17 cellular contexts compared by ENCODE assay signal in the genomic region with DNA sequence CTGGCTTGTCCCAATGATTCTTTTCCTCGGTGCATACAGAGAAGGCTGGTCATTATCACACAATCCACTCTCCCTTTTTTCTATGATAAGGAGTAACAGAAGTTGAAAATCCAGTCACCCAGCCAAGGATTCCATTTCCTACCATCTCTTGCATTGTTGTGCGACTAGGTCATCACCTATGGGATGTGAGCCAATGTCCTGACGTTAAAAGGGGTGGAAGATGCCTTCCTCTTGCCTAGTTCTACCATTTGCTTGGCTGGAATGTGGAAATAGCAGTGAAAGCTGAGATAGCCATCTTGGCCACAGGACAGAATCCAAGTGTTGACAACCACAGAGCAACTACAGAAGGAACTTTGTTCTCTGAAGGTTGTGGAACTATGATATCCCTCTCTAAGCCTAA.
DNase-seq lines count a peak whose midpoint lies in the region; ATAC-seq, FAIRE-seq and TF ChIP-seq lines count a peak whose summit lies in the region.
"Had no signal": no experiment of that assay in that cellular context is flagged by ENCODE, and none has a peak within 500 bp of the region (broad histone marks: within the 10 kb centered on the region; RNA-seq: fewer than 3 reads in every experiment).

No MANE protein-coding gene starts in this region.

- no peak overlapping the region for H3K4me3 Mint-ChIP-seq in T-cell
- H3K4me3 Mint-ChIP-seq: activated naive CD4-positive, alpha-beta T cell treated with anti-CD3 and anti-CD28 coated beads for 36 hours had no signal

- no peaks in the 10 kb centered on the region for H3K36me3 ChIP-seq in adipocyte (ENCODE audit: control insufficient read depth, insufficient read depth, low read length, severe bottlenecking)

- DNase-seq in AG04449 (ENCODE audit: low read depth, low spot score) (peak; percentile 89), HPDE6-E6E7 (ENCODE audit: extremely low spot score) (peak; percentile 38), adipocyte (ENCODE audit: low read depth) (peak; percentile 31), fibroblast of villous mesenchyme (ENCODE audit: low read depth) (peak; percentile 55), T-cell (no peak), GM19239 (ENCODE audit: insufficient read length, low spot score) (no peak), D721Med (ENCODE audit: insufficient read length, low spot score) (no peak)
- DNase-seq: activated naive CD4-positive, alpha-beta T cell treated with anti-CD3 and anti-CD28 coated beads for 36 hours; DMS79 treated with DMSO at 0.1 percent for 48 hours; mucosa of descending colon; NCI-H146; NCI-H524 treated with DMSO at 0.1 percent for 48 hours; stimulated activated CD4-positive, alpha-beta T cell treated with anti-CD3 and anti-CD28 coated beads, Interleukin-2, amount 100 ng/mL, for 24 hours had no signal

- peaks cover 3% of the 10 kb centered on the region for H3K27me3 ChIP-seq in adipocyte (replicated peaks; ENCODE audit: control insufficient read depth, insufficient read depth, low read length)

- no peak overlapping the region for H3K27ac Mint-ChIP-seq in T-cell
- H3K27ac Mint-ChIP-seq: activated naive CD4-positive, alpha-beta T cell treated with anti-CD3 and anti-CD28 coated beads for 36 hours; progenitor cell of endocrine pancreas had no signal

- FAIRE-seq in GM19239 (lab: Jason Lieb, UNC), result no peak
- no peak for FAIRE-seq in D721Med (lab: Jason Lieb, UNC)
- FAIRE-seq: H1 had no signal

- H3K4me3 ChIP-seq in AG04449 (ENCODE audit: low read depth, low read length) (no peak overlapping the region), adipocyte (ENCODE audit: low read length) (no peak overlapping the region), fibroblast of villous mesenchyme (ENCODE audit: low read depth, low read length) (no peak overlapping the region)
- H3K4me3 ChIP-seq: mucosa of descending colon had no signal

- no peaks in the 10 kb centered on the region for H3K36me3 Mint-ChIP-seq in T-cell

- H3K4me1 ChIP-seq in adipocyte (ENCODE audit: control insufficient read depth, insufficient read depth, low read length), result no peaks in the 10 kb centered on the region

- TF ChIP-seq CTCF in AG04449 (IDR thresholded peaks at IDR 0.05; ENCODE audit: insufficient read depth, low read length, missing control alignments), result no peak
- TF ChIP-seq CTCF in fibroblast of villous mesenchyme (IDR thresholded peaks at IDR 0.05; ENCODE audit: insufficient read depth, low read depth, low read length), result no peak
- no peak for TF ChIP-seq CTCF in D721Med (IDR thresholded peaks at IDR 0.05; ENCODE audit: insufficient read depth, missing control alignments)

- POLR2A ChIA-PET in AG04449 (lab: Yijun Ruan, JAX), result no interaction called here
- POLR2A ChIA-PET in T-cell (lab: Charles Lee), result no interaction called here

- H3K27me3 Mint-ChIP-seq in T-cell, result peaks cover 0 to 1% of the 10 kb centered on the region in 2 donors

- H3K4me1 Mint-ChIP-seq in T-cell, result no peaks in the 10 kb centered on the region

- no peaks in the 10 kb centered on the region for H3K9me3 ChIP-seq in adipocyte (ENCODE audit: control insufficient read depth, low read length)
- H3K9me3 ChIP-seq: mucosa of descending colon had no signal

- CTCF ChIA-PET in AG04449 (lab: Yijun Ruan, JAX) (interaction anchor here (1.4 kb wide), 1 partner anchor 346 kb away, joined by 3 read pairs; no protein-coding TSS in a partner anchor), T-cell (lab: Charles Lee) (no interaction called here)

- no peaks in the 10 kb centered on the region for H3K9me3 Mint-ChIP-seq in T-cell
- H3K9me3 Mint-ChIP-seq: activated naive CD4-positive, alpha-beta T cell treated with anti-CD3 and anti-CD28 coated beads for 36 hours had no signal

- no peak overlapping the region for H3K9ac ChIP-seq in adipocyte (ENCODE audit: low read length)

- ATAC-seq in T-cell (replicated peaks in 1 of 4), result no peak
- ATAC-seq in GM18907 (IDR thresholded peaks at IDR 0.05; ENCODE audit: unreplicated experiment), result no peak
- ATAC-seq: esophagus mucosa, mucosa of descending colon had no signal

Comparison
In these comparisons a context has a peak if more than half of its experiments do, and no peak if none do; other contexts are left out.
1. DNase-seq: peak in AG04449 (single experiment), HPDE6-E6E7 (single experiment), adipocyte (single experiment) and fibroblast of villous mesenchyme (single experiment); none in T-cell (0 of 34), GM19239 (single experiment) and D721Med (single experiment).